ENCODE assay signal across 12 cellular contexts in the genomic region with DNA sequence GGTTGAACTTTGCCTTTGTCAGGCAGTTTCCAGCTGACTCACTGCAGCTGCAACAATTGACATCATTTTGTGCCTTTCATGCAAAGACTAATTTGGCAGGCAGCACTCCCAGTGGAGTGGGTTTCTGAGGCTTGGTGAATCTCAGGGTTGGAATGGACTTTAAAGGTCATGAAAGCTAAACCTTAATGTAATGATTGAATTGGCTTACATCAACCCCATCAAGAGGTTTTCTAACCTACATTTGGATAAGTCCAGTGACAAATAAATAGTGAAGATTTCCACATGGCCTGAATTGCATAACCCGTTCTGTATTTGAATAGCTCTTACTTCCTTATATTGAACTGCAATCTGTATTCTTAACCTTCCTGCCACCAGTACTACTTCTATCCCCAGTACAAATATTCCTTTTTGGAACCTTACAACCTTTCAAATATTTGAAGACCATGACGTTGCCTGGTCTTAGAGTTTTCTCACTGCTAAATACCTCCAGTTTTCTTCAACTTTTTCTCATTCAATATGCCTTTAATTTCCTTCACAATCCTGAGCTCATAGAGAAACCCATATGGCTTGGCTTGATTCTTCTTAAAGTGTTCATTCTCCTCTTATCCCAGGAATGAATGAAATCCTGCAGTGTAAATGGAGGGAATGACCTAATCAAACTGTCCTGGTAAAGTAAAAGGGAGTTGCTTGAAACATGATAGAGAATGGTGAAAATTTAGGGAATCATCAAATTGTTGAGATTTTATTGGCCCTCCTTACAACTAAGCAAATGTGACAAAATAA.
DNase-seq lines count a peak whose midpoint lies in the region; ATAC-seq and TF ChIP-seq lines count a peak whose summit lies in the region.
"Had no signal": no experiment of that assay in that cellular context is flagged by ENCODE, and none has a peak within 500 bp of the region (broad histone marks: within the 10 kb centered on the region; RNA-seq: fewer than 3 reads in every experiment).

No MANE protein-coding gene starts in this region.

- no peaks in the 10 kb centered on the region for H4K20me1 ChIP-seq in SK-N-SH (ENCODE audit: insufficient read depth)

- H3K9me3 ChIP-seq in lower lobe of right lung (no peaks in the 10 kb centered on the region), SK-N-SH (no peaks in the 10 kb centered on the region)
- H3K9me3 ChIP-seq: BE2C had no signal

- H3K9me2 ChIP-seq in SK-N-SH = no peaks in the 10 kb centered on the region

- H3K9me3 Mint-ChIP-seq in osteocyte (ENCODE audit: unreplicated experiment) = no peaks in the 10 kb centered on the region

- CTCF ChIA-PET in SK-N-SH (lab: Yijun Ruan, JAX) = interaction anchor here (1.7 kb wide), 1 partner anchor 51 kb away, joined by 3 read pairs; no protein-coding TSS in a partner anchor

- no peak overlapping the region for H3K4me3 ChIP-seq in cardiac fibroblast (replicated peaks in 1 of 2; ENCODE audit: low read depth in 2 of 2, low read length in 2 of 2)
- no peak overlapping the region for H3K4me3 ChIP-seq in lower lobe of right lung
- no peak overlapping the region for H3K4me3 ChIP-seq in SK-N-SH (ENCODE audit: low read depth in 2 of 2, low read length in 1 of 2)

- H2AFZ ChIP-seq in SK-N-SH (ENCODE audit: low read depth) = no peak overlapping the region

- H3F3A ChIP-seq in SK-N-SH (replicated peaks; ENCODE audit: insufficient read depth) = no peaks in the 10 kb centered on the region

- intact Hi-C loops in lower lobe of right lung (cut with DNase I) = no loop called here

- H3K36me3 Mint-ChIP-seq in osteocyte (ENCODE audit: unreplicated experiment) = no peaks in the 10 kb centered on the region
- H3K36me3 Mint-ChIP-seq: memory B cell had no signal

- no peak overlapping the region for H3K4me2 ChIP-seq in SK-N-SH

- no peak for TF ChIP-seq RAD21 in SK-N-SH (IDR thresholded peaks at IDR 0.05; ENCODE audit: low read length)

- no peaks in the 10 kb centered on the region for H3K4me1 Mint-ChIP-seq in osteocyte (ENCODE audit: unreplicated experiment)
- H3K4me1 Mint-ChIP-seq: memory B cell had no signal

- no peak overlapping the region for H3K9ac ChIP-seq in SK-N-SH

- TF ChIP-seq EP300 in SK-N-SH (IDR thresholded peaks at IDR 0.05; ENCODE audit: borderline replicate concordance in 1 of 2, low read depth in 1 of 2, low read length in 1 of 2) = no peak

- H3K4me1 ChIP-seq in lower lobe of right lung = no peaks in the 10 kb centered on the region
- no peaks in the 10 kb centered on the region for H3K4me1 ChIP-seq in SK-N-SH (ENCODE audit: control insufficient read depth in 1 of 2, insufficient read depth in 2 of 2, low read depth in 1 of 2, low read length in 1 of 2)
- H3K4me1 ChIP-seq: BE2C had no signal

- WGBS in SK-N-SH (ENCODE audit: low lambda C conversion rate) = 3% methylated on average over 2 of the region's 2 CpGs

- H3K27me3 ChIP-seq in lower lobe of right lung (ENCODE audit: low read depth) (no peaks in the 10 kb centered on the region), SK-N-SH (ENCODE audit: insufficient read depth) (no peaks in the 10 kb centered on the region; the same call in 1 of the 2 replicates)
- H3K27me3 ChIP-seq: BE2C had no signal

- no peak overlapping the region for H3K27ac Mint-ChIP-seq in osteocyte (ENCODE audit: unreplicated experiment)
- H3K27ac Mint-ChIP-seq: memory B cell had no signal

- POLR2A ChIA-PET in SK-N-SH (lab: Yijun Ruan, JAX) = no interaction called here

- H3K4me3 Mint-ChIP-seq in osteocyte (ENCODE audit: unreplicated experiment) = no peak overlapping the region
- H3K4me3 Mint-ChIP-seq: memory B cell had no signal

- H3K36me3 ChIP-seq in lower lobe of right lung (no peaks in the 10 kb centered on the region), SK-N-SH (replicated peaks in 1 of 2; ENCODE audit: control insufficient read depth in 1 of 2, insufficient read depth in 2 of 2, low read length in 1 of 2) (no peaks in the 10 kb centered on the region)
- H3K36me3 ChIP-seq: BE2C had no signal

- H3K27ac ChIP-seq in lower lobe of right lung (peak overlapping the region; percentile 20), SK-N-SH (ENCODE audit: low read depth in 2 of 2, low read length in 1 of 2) (no peak overlapping the region), caudate nucleus (ENCODE audit: low read depth, low read length) (no peak overlapping the region)
- H3K27ac ChIP-seq: VCaP had no signal

- no peaks in the 10 kb centered on the region for H3K27me3 Mint-ChIP-seq in osteocyte (ENCODE audit: unreplicated experiment)
- H3K27me3 Mint-ChIP-seq: memory B cell had no signal

- DNase-seq in SIG-M5 treated with dmso at 0.1 percent for 504 hours (lab: John Stamatoyannopoulos, UW; ENCODE audit: unreplicated experiment) (peak; percentile 3), SIG-M5 (lab: John Stamatoyannopoulos, UW) (no peak), cardiac fibroblast (ENCODE audit: low read depth in 2 of 2) (peak; percentile 93 to 94), lower lobe of right lung (no peak), SK-N-SH (no peak), caudate nucleus (lab: John Stamatoyannopoulos, UW) (no peak), osteocyte (ENCODE audit: extremely low spot score, unreplicated experiment) (no peak)
- DNase-seq: BE2C, NCI-H187 had no signal

- ATAC-seq in lower lobe of right lung = peak; percentile 62 to 88
- no peak for ATAC-seq in GM19023 (IDR thresholded peaks at IDR 0.05; ENCODE audit: unreplicated experiment)

- H3K79me2 ChIP-seq in SK-N-SH (ENCODE audit: insufficient read depth) = no peaks in the 10 kb centered on the region

- no peak for TF ChIP-seq CTCF in cardiac fibroblast (IDR thresholded peaks at IDR 0.05; ENCODE audit: low read depth, low read length)
- TF ChIP-seq CTCF in lower lobe of right lung (IDR thresholded peaks at IDR 0.05) = no peak
- no peak for TF ChIP-seq CTCF in SK-N-SH (IDR thresholded peaks at IDR 0.05)
- TF ChIP-seq CTCF in osteocyte (IDR thresholded peaks at IDR 0.05) = no peak

TF ChIP-seq in SK-N-SH, 30 proteins besides CTCF, POLR2A, EP300 and RAD21 (continues in another document):
- TF ChIP-seq, protein P1, sequence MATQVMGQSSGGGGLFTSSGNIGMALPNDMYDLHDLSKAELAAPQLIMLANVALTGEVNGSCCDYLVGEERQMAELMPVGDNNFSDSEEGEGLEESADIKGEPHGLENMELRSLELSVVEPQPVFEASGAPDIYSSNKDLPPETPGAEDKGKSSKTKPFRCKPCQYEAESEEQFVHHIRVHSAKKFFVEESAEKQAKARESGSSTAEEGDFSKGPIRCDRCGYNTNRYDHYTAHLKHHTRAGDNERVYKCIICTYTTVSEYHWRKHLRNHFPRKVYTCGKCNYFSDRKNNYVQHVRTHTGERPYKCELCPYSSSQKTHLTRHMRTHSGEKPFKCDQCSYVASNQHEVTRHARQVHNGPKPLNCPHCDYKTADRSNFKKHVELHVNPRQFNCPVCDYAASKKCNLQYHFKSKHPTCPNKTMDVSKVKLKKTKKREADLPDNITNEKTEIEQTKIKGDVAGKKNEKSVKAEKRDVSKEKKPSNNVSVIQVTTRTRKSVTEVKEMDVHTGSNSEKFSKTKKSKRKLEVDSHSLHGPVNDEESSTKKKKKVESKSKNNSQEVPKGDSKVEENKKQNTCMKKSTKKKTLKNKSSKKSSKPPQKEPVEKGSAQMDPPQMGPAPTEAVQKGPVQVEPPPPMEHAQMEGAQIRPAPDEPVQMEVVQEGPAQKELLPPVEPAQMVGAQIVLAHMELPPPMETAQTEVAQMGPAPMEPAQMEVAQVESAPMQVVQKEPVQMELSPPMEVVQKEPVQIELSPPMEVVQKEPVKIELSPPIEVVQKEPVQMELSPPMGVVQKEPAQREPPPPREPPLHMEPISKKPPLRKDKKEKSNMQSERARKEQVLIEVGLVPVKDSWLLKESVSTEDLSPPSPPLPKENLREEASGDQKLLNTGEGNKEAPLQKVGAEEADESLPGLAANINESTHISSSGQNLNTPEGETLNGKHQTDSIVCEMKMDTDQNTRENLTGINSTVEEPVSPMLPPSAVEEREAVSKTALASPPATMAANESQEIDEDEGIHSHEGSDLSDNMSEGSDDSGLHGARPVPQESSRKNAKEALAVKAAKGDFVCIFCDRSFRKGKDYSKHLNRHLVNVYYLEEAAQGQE (IDR thresholded peaks at IDR 0.05; ENCODE audit: low read depth, low read length) = no peak
- TF ChIP-seq, protein P2, sequence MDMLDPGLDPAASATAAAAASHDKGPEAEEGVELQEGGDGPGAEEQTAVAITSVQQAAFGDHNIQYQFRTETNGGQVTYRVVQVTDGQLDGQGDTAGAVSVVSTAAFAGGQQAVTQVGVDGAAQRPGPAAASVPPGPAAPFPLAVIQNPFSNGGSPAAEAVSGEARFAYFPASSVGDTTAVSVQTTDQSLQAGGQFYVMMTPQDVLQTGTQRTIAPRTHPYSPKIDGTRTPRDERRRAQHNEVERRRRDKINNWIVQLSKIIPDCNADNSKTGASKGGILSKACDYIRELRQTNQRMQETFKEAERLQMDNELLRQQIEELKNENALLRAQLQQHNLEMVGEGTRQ (IDR thresholded peaks at IDR 0.05; ENCODE audit: borderline replicate concordance, low read depth, low read length) = no peak
- TF ChIP-seq MXI1 (IDR thresholded peaks at IDR 0.05; ENCODE audit: low read depth, low read length) (no peak), EZH2phosphoT487 (IDR thresholded peaks at IDR 0.05; ENCODE audit: borderline replicate concordance, low read depth) (no peak), CHD2 (IDR thresholded peaks at IDR 0.05; ENCODE audit: low read length, partially characterized antibody) (no peak), YY1 (IDR thresholded peaks at IDR 0.05; ENCODE audit: low read depth) (no peak), FOSL2 (IDR thresholded peaks at IDR 0.05; ENCODE audit: borderline replicate concordance, low read depth) (no peak), MEF2A (IDR thresholded peaks at IDR 0.05; ENCODE audit: borderline replicate concordance, low read depth) (no peak), GABPA (IDR thresholded peaks at IDR 0.05; ENCODE audit: low read depth) (no peak)
- TF ChIP-seq, protein P3, sequence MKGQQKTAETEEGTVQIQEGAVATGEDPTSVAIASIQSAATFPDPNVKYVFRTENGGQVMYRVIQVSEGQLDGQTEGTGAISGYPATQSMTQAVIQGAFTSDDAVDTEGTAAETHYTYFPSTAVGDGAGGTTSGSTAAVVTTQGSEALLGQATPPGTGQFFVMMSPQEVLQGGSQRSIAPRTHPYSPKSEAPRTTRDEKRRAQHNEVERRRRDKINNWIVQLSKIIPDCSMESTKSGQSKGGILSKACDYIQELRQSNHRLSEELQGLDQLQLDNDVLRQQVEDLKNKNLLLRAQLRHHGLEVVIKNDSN (IDR thresholded peaks at IDR 0.05; ENCODE audit: borderline replicate concordance, low read depth) = no peak
- TF ChIP-seq, protein P4, sequence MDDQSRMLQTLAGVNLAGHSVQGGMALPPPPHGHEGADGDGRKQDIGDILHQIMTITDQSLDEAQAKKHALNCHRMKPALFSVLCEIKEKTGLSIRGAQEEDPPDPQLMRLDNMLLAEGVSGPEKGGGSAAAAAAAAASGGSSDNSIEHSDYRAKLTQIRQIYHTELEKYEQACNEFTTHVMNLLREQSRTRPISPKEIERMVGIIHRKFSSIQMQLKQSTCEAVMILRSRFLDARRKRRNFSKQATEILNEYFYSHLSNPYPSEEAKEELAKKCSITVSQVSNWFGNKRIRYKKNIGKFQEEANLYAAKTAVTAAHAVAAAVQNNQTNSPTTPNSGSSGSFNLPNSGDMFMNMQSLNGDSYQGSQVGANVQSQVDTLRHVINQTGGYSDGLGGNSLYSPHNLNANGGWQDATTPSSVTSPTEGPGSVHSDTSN (IDR thresholded peaks at IDR 0.05) = no peak

Comparison
In these comparisons a context has a peak if more than half of its experiments do, and no peak if none do; other contexts are left out.
1. DNase-seq: peak in SIG-M5 treated with dmso at 0.1 percent for 504 hours (single experiment) and cardiac fibroblast (2 of 2); none in SIG-M5 (single experiment), lower lobe of right lung (single experiment), SK-N-SH (single experiment), caudate nucleus (0 of 61) and osteocyte (single experiment).